Comparison of ENCODE assay signal across 8 cellular contexts in the genomic region with DNA sequence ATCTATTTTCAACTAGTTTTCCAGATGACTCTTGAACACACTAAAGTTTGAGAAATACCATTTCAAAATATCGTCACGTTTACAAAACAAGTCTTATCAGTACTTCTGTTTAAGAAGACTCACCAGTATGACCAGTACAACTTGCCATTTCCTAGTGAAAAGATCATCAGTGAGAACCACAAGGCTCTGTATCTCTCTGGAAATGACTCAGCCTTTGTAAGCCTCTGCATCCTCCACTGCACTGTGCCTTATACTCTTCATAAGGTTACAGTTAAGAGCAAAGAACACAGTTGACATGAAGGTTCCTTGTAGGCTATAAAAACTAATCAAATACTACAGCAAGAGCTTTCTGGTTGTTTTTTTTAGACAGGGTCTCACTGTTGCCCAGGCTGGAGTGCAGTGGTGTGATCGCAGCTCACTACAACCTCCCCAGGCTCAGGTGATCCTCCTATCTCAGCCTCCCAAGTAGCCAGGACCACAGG. TPM values are rescaled to one million over a fixed set of nuclear protein-coding genes. Genes with fewer than 3 reads are reported as not detected.
DNase-seq lines count a peak whose midpoint lies in the region; ATAC-seq and TF ChIP-seq lines count a peak whose summit lies in the region.

No MANE protein-coding gene starts in this region.

- peaks cover 33% of the 10 kb centered on the region for H3K4me1 ChIP-seq in PC-9 (replicated peaks; ENCODE audit: insufficient read depth)
- no peaks in the 10 kb centered on the region for H3K4me1 ChIP-seq in hepatocyte (ENCODE audit: insufficient read depth)

- H3F3A ChIP-seq in PC-9 (ENCODE audit: insufficient read depth, low read depth), result peaks cover 61% of the 10 kb centered on the region

- DNase-seq in SIG-M5 treated with dmso at 0.1 percent for 504 hours (lab: John Stamatoyannopoulos, UW; ENCODE audit: unreplicated experiment) (peak; percentile 32), SIG-M5 (lab: John Stamatoyannopoulos, UW) (no peak), PC-9 (peak in 1 of 2 experiments; percentile 88), hepatocyte (ENCODE audit: low spot score) (peak; percentile 56), NCI-H2107 treated with DMSO at 0.1 percent for 48 hours (lab: John Stamatoyannopoulos, UW; ENCODE audit: unreplicated experiment) (no peak), retina (no peak), hypothalamus (lab: John Stamatoyannopoulos, UW) (no peak)

- CTCF ChIA-PET in PC-9 (lab: Charles Lee), result no interaction called here

- H4K20me1 ChIP-seq in PC-9 (ENCODE audit: insufficient read depth), result peaks cover 4% of the 10 kb centered on the region
- no peaks in the 10 kb centered on the region for H4K20me1 ChIP-seq in hepatocyte (ENCODE audit: insufficient read depth, poor library complexity, severe bottlenecking)

- peak overlapping the region; percentile 34 for H3K4me2 ChIP-seq in PC-9
- no peak overlapping the region for H3K4me2 ChIP-seq in hepatocyte

- H3K79me2 ChIP-seq in PC-9 (ENCODE audit: low read depth) (peaks cover 20% of the 10 kb centered on the region; the same call in 1 of the 2 replicates), hepatocyte (peaks cover 40% of the 10 kb centered on the region)

- H3K9me2 ChIP-seq in PC-9 (ENCODE audit: insufficient read depth), result no peaks in the 10 kb centered on the region
- no peaks in the 10 kb centered on the region for H3K9me2 ChIP-seq in hepatocyte (replicated peaks; ENCODE audit: insufficient read depth)

- intact Hi-C loops in PC-9 (cut with micrococcal nuclease; ENCODE audit: unreplicated experiment), result no loop called here

- no peaks in the 10 kb centered on the region for H3K9me3 ChIP-seq in PC-9 (ENCODE audit: insufficient read depth, low read depth)
- no peaks in the 10 kb centered on the region for H3K9me3 ChIP-seq in hepatocyte (ENCODE audit: low read depth)

- H3K27me3 ChIP-seq in PC-9 (ENCODE audit: insufficient read depth, low read depth) (no peaks in the 10 kb centered on the region), hepatocyte (no peaks in the 10 kb centered on the region)

- H3K36me3 ChIP-seq in PC-9 (ENCODE audit: low read depth), result peaks cover 56% of the 10 kb centered on the region
- H3K36me3 ChIP-seq in hepatocyte (replicated peaks; ENCODE audit: insufficient read depth, low read depth), result peaks cover 3% of the 10 kb centered on the region

- ATAC-seq in HG02623 (IDR thresholded peaks at IDR 0.05; ENCODE audit: unreplicated experiment), result peak; percentile 95

- H2AFZ ChIP-seq in PC-9 (no peak overlapping the region), hepatocyte (no peak overlapping the region)

- POLR2A ChIA-PET in PC-9 (lab: Charles Lee; ENCODE audit: unreplicated experiment), result no interaction called here

- WGBS in hepatocyte (ENCODE audit: low lambda C conversion rate, missing lambda C conversion rate), result 76% methylated on average over 3 of the region's 3 CpGs

- BruUV-seq in PC-9 (replicated peaks; lab: Mats Ljungman, UMichigan), result no TSS peak

- TF ChIP-seq CTCF in PC-9 (conservative IDR thresholded peaks at IDR 0.05) (no peak), hepatocyte (IDR thresholded peaks at IDR 0.05; ENCODE audit: poor library complexity) (no peak)

- H3K4me3 ChIP-seq in PC-9 (no peak overlapping the region), hepatocyte (no peak overlapping the region)

- peak overlapping the region; percentile 57 for H3K27ac ChIP-seq in PC-9
- peak overlapping the region; percentile 35 for H3K27ac ChIP-seq in hepatocyte

RNA-seq across cellular contexts. Expression of gene VTI1B, which starts 5.7 kb away (rescaled TPM):
- total RNA-seq in PC-9 (2021), result 131 and 148 TPM in 2 replicates
- 49.2 and 55.0 TPM in 2 replicates for total RNA-seq in hepatocyte
- polyA plus RNA-seq in hepatocyte, result 87.5 and 115 TPM in 2 replicates

RNA-seq across cellular contexts. Expression of gene RDH11, which starts 15.4 kb away (rescaled TPM):
- total RNA-seq in PC-9 (2021) (73.2 and 97.0 TPM in 2 replicates), hepatocyte (148 and 161 TPM in 2 replicates)
- 164 and 173 TPM in 2 replicates for polyA plus RNA-seq in hepatocyte

RNA-seq across cellular contexts. Expression of gene RDH12, which starts 21.5 kb away (rescaled TPM):
- total RNA-seq in PC-9 (2021) (not detected in 2 replicates), hepatocyte (1.1 and 1.5 TPM in 2 replicates)
- 0.85 and 1.7 TPM in 2 replicates for polyA plus RNA-seq in hepatocyte

Comparison
In these comparisons a context has a peak if more than half of its experiments do, and no peak if none do; other contexts are left out.
1. DNase-seq: peak in SIG-M5 treated with dmso at 0.1 percent for 504 hours (single experiment) and hepatocyte (single experiment); none in SIG-M5 (single experiment), NCI-H2107 treated with DMSO at 0.1 percent for 48 hours (single experiment), retina (single experiment) and hypothalamus (0 of 51).